In genomic region chr6:48613221-48613949, GRCh38 we compare ENCODE assay signal across 25 cellular contexts.
"Had no signal": no experiment of that assay in that cellular context is flagged by ENCODE, and none has a peak within 500 bp of the region (broad histone marks: within the 10 kb centered on the region; RNA-seq: fewer than 3 reads in every experiment).

No MANE protein-coding gene starts in this region.

- DNase-seq: activated CD4-positive, alpha-beta T cell treated with anti-CD3 and anti-CD28 coated beads, Interleukin-2, amount 50 U/mL, for 1 hour; activated CD4-positive, CD25-positive, alpha-beta regulatory T cell treated with anti-CD3 and anti-CD28 coated beads, Interleukin-2, amount 50 U/mL, for 72 hours; activated CD8-positive, alpha-beta T cell treated with anti-CD3 and anti-CD28 coated beads, Interleukin-2, amount 10 ng/mL, durations not matched to agents 7 days and 5 days; adrenal gland; cerebellar nuclear complex; erythroblast; glutamatergic neuron; immature natural killer cell; left cardiac atrium; mucosa of descending colon; nucleus accumbens; posterior cingulate gyrus; spleen; stimulated activated CD4-positive, alpha-beta T cell treated with anti-CD3 and anti-CD28 coated beads, Interleukin-4, amount 100 ng/mL, for 1 hour; stimulated activated naive CD4-positive, alpha-beta T cell; T-cell had no signal

- H3K4me3 Mint-ChIP-seq: activated CD8-positive, alpha-beta T cell treated with anti-CD3 and anti-CD28 coated beads, Interleukin-2, amount 10 ng/mL, durations not matched to agents 7 days and 5 days; activated T-helper 1 cell treated with anti-CD3 and anti-CD28 coated beads, Interleukin-12 subunit alpha, Interleukin-12 subunit beta, Interleukin-2, Interleukin-4 antibody, amounts not matched to agents 30 ng/mL and 10 ng/mL and 1 ng/mL, durations not matched to agents 14 hours and 24 hours and 36 hours; immature natural killer cell; memory B cell; T-cell; T-helper 2 cell treated with Interferon-gamma antibody and Interleukin-4, amounts not matched to agents 5 μg/mL and 100 μg/mL, for 36 hours; type B pancreatic cell had no signal

- H3K27me3 ChIP-seq: adrenal gland, hepatocyte, spleen, vagina had no signal

- H3K36me3 ChIP-seq: adrenal gland, spleen, thoracic aorta, vagina had no signal

- H3K27me3 Mint-ChIP-seq: memory B cell, T-cell, type B pancreatic cell had no signal

- H3K27ac ChIP-seq: adrenal gland, hepatocyte, spleen, thoracic aorta, vagina, VCaP had no signal

- ATAC-seq: activated CD8-positive, alpha-beta T cell treated with anti-CD3 and anti-CD28 coated beads, Interleukin-2, amount 10 ng/mL, durations not matched to agents 7 days and 5 days; activated naive CD4-positive, alpha-beta T cell treated with anti-CD3 and anti-CD28 coated beads, Interleukin-2, amount 50 U/mL, for 72 hours; left cardiac atrium; mucosa of descending colon; T-cell had no signal

- H2AFZ ChIP-seq: hepatocyte had no signal

- H3K9me3 Mint-ChIP-seq: type B pancreatic cell had no signal

- H3K4me1 ChIP-seq: adrenal gland, spleen, vagina had no signal

- H3K9me3 ChIP-seq: adrenal gland, thoracic aorta, vagina had no signal

- H3K4me2 ChIP-seq: hepatocyte had no signal

- H3K36me3 Mint-ChIP-seq: activated naive CD4-positive, alpha-beta T cell treated with anti-CD3 and anti-CD28 coated beads, Interleukin-2, amount 50 U/mL, for 72 hours; memory B cell; T-cell; type B pancreatic cell had no signal

- H3K79me2 ChIP-seq: hepatocyte had no signal

- H3K4me1 Mint-ChIP-seq: immature natural killer cell, memory B cell, T-cell had no signal

- H3K27ac Mint-ChIP-seq: activated CD8-positive, alpha-beta T cell treated with anti-CD3 and anti-CD28 coated beads, Interleukin-2, amount 10 ng/mL, durations not matched to agents 7 days and 5 days; activated naive CD4-positive, alpha-beta T cell treated with anti-CD3 and anti-CD28 coated beads, Interleukin-2, amount 50 U/mL, for 72 hours; activated T-helper 1 cell treated with anti-CD3 and anti-CD28 coated beads, Interleukin-12 subunit alpha, Interleukin-12 subunit beta, Interleukin-2, Interleukin-4 antibody, amounts not matched to agents 30 ng/mL and 10 ng/mL and 1 ng/mL, durations not matched to agents 14 hours and 24 hours and 36 hours; immature natural killer cell; memory B cell; T-cell; T-helper 2 cell treated with Interferon-gamma antibody and Interleukin-4, amounts not matched to agents 5 μg/mL and 100 μg/mL, for 36 hours; type B pancreatic cell had no signal

- H3K4me3 ChIP-seq: adrenal gland, hepatocyte, mucosa of descending colon, spleen, thoracic aorta, vagina had no signal
